In the genomic region with DNA sequence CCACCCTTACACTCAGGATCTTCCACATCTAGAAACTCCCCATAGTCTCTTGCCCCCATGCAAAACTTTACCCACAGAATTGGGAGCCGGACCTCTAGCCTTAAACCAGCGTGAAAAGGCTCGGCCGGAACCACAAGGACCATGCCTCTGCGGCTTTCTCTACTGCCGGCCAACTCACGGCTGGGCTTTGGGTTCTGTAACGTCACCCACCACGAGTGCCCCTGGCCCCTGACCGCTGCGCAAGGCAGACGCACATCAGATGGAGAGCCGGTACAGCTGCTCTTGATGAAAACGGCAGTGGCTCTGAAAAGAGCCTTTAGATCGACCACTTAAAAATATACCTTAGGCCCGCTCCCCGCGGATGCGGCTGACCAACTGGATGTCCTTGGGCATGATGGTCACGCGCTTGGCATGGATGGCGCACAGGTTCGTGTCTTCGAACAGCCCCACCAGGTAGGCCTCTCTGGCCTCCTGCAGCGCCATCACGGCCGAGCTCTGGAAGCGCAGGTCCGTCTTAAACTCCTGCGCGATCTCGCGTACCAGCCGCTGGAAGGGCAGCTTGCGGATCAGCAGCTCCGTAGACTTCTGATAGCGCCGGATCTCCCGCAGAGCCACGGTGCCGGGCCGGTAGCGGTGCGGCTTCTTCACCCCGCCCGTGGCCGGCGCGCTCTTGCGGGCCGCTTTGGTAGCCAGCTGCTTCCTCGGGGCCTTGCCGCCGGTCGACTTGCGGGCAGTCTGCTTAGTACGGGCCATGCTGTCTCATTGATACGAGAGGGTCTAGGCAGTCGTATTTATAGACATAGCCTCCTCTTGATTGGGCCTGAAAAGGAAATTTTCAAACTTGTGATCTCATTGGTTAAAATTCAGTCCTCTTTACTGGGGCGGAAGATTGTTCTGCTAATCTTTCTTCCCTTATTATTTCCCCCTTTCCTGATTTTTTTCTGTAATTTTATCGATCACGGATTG, we compare ENCODE assay signal across 8 cellular contexts.
A peak's percentile ranks its signal among the peaks of the same experiment; 100 is the strongest.
DNase-seq lines count a peak whose midpoint lies in the region; ATAC-seq and TF ChIP-seq lines count a peak whose summit lies in the region.
"Not testable (repeated sequence)": the region's sequence is repeated elsewhere in the genome, so short reads cannot be mapped to it uniquely, and the experiment has no call there.

No MANE protein-coding gene starts in this region.

- peak overlapping the region; percentile 76 for H3K4me3 Mint-ChIP-seq in WTC11
- H3K4me3 Mint-ChIP-seq in activated naive CD8-positive, alpha-beta T cell treated with anti-CD3 and anti-CD28 coated beads for 36 hours, result peak overlapping the region; percentile 52
- H3K4me3 Mint-ChIP-seq in stimulated activated naive B cell treated with anti-CD40 and anti-IgM and Interleukin-4, amounts not matched to agents 10 μg/mL and 1 μg/mL and 100 μg/mL, for 72 hours, result peak overlapping the region; percentile 85

- peak; percentile 39 for ATAC-seq in HG03354 (IDR thresholded peaks at IDR 0.05; ENCODE audit: poor library complexity, severe bottlenecking, unreplicated experiment)
- peak; percentile 38 for ATAC-seq in WTC11
- peak; percentile 59 to 61 for ATAC-seq in stimulated activated naive B cell treated with anti-CD40 and anti-IgM and Interleukin-4, amounts not matched to agents 10 μg/mL and 1 μg/mL and 100 μg/mL, for 72 hours (replicated peaks)

- DNase-seq in AG10803 (ENCODE audit: low read depth) (peak; percentile 61), WTC11 (ENCODE audit: low spot score) (peak; percentile 70), non-pigmented ciliary epithelial cell (ENCODE audit: low read depth) (peak; percentile 3)
- DNase-seq in activated naive CD8-positive, alpha-beta T cell treated with anti-CD3 and anti-CD28 coated beads for 36 hours, result peak; percentile 4
- peak; percentile 33 for DNase-seq in stimulated activated naive B cell treated with anti-CD40 and anti-IgM and Interleukin-4, amounts not matched to agents 10 μg/mL and 1 μg/mL and 100 μg/mL, for 72 hours

- CTCF ChIA-PET in WTC11 (lab: Charles Lee), result not testable (repeated sequence)

- not testable (repeated sequence) for H3K36me3 Mint-ChIP-seq in WTC11; activated naive CD8-positive, alpha-beta T cell treated with anti-CD3 and anti-CD28 coated beads for 36 hours; stimulated activated naive B cell treated with anti-CD40 and anti-IgM and Interleukin-4, amounts not matched to agents 10 μg/mL and 1 μg/mL and 100 μg/mL, for 72 hours

- POLR2A ChIA-PET in WTC11 (lab: Charles Lee), result not testable (repeated sequence)

- WGBS in esophagus, 2 donors, result 2 to 4% methylated on average over 32 to 49 of the region's 62 CpGs

- TF ChIP-seq CTCF in AG10803 (conservative IDR thresholded peaks at IDR 0.05; ENCODE audit: low read length), result peak; percentile 22
- TF ChIP-seq CTCF in WTC11 (IDR thresholded peaks at IDR 0.05), result not testable (repeated sequence)

- H3K4me1 Mint-ChIP-seq in WTC11; activated naive CD8-positive, alpha-beta T cell treated with anti-CD3 and anti-CD28 coated beads for 36 hours; stimulated activated naive B cell treated with anti-CD40 and anti-IgM and Interleukin-4, amounts not matched to agents 10 μg/mL and 1 μg/mL and 100 μg/mL, for 72 hours: not testable (repeated sequence)

- not testable (repeated sequence) for H3K9me3 Mint-ChIP-seq in WTC11; activated naive CD8-positive, alpha-beta T cell treated with anti-CD3 and anti-CD28 coated beads for 36 hours; stimulated activated naive B cell treated with anti-CD40 and anti-IgM and Interleukin-4, amounts not matched to agents 10 μg/mL and 1 μg/mL and 100 μg/mL, for 72 hours

- H3K27me3 ChIP-seq in esophagus (ENCODE audit: control insufficient read depth in 1 of 2, insufficient read depth in 2 of 2, low read length in 2 of 2), result not testable (repeated sequence)

- H3K36me3 ChIP-seq in esophagus (ENCODE audit: control insufficient read depth in 2 of 2, insufficient read depth in 2 of 2, low read length in 1 of 2), result not testable (repeated sequence)

- H3K27ac ChIP-seq in esophagus (ENCODE audit: low read depth in 2 of 2, low read length in 1 of 2), result peak overlapping the region; percentile 54 to 60

- not testable (repeated sequence) for H3K9me3 ChIP-seq in esophagus (ENCODE audit: control insufficient read depth in 2 of 2, insufficient read depth in 1 of 2, low read depth in 1 of 2, low read length in 1 of 2)

- H3K27ac Mint-ChIP-seq in WTC11, result peak overlapping the region; percentile 63; the same call in 1 of the 2 replicates
- not testable (repeated sequence) for H3K27ac Mint-ChIP-seq in activated naive CD8-positive, alpha-beta T cell treated with anti-CD3 and anti-CD28 coated beads for 36 hours
- H3K27ac Mint-ChIP-seq in stimulated activated naive B cell treated with anti-CD40 and anti-IgM and Interleukin-4, amounts not matched to agents 10 μg/mL and 1 μg/mL and 100 μg/mL, for 72 hours, result peak overlapping the region; percentile 90

- H3K4me3 ChIP-seq in AG10803 (ENCODE audit: low read length) (peak overlapping the region; percentile 59), esophagus (ENCODE audit: low read depth in 1 of 2, low read length in 2 of 2) (peak overlapping the region; percentile 42 to 46), iPS-11a (ENCODE audit: low read depth, low read length) (peak overlapping the region; percentile 24)

- not testable (repeated sequence) for H3K27me3 Mint-ChIP-seq in WTC11 (ENCODE audit: low read depth); activated naive CD8-positive, alpha-beta T cell treated with anti-CD3 and anti-CD28 coated beads for 36 hours; stimulated activated naive B cell treated with anti-CD40 and anti-IgM and Interleukin-4, amounts not matched to agents 10 μg/mL and 1 μg/mL and 100 μg/mL, for 72 hours

- H3K4me1 ChIP-seq in esophagus (ENCODE audit: control insufficient read depth in 2 of 2, insufficient read depth in 2 of 2, low read length in 1 of 2), result not testable (repeated sequence)

Comparison
In these comparisons a context has a peak if more than half of its experiments do, and no peak if none do; other contexts are left out.
1. Peak in every context shown above with its lines: DNase-seq, ATAC-seq, H3K4me3 ChIP-seq and H3K27ac ChIP-seq.
2. DNase-seq: peak in every context shown above with its lines; median percentile 70 in WTC11; 61 in AG10803; 33 in stimulated activated naive B cell treated with anti-CD40 and anti-IgM and Interleukin-4, amounts not matched to agents 10 μg/mL and 1 μg/mL and 100 μg/mL, for 72 hours; 4 in activated naive CD8-positive, alpha-beta T cell treated with anti-CD3 and anti-CD28 coated beads for 36 hours; 3 in non-pigmented ciliary epithelial cell.